37 cellular contexts compared by ENCODE assay signal in genomic region chr22:33443688-33444087, GRCh38.
"Had no signal": no experiment of that assay in that cellular context is flagged by ENCODE, and none has a peak within 500 bp of the region (broad histone marks: within the 10 kb centered on the region; RNA-seq: fewer than 3 reads in every experiment).

No MANE protein-coding gene starts in this region.

- H3K27me3 Mint-ChIP-seq: activated B cell treated with CpG ODN at 0.5 μM for 24 hours; activated CD4-positive, alpha-beta memory T cell treated with anti-CD3 and anti-CD28 coated beads for 36 hours; activated CD4-positive, alpha-beta T cell treated with anti-CD3 and anti-CD28 coated beads, Interleukin-2, amount 10 ng/mL, durations not matched to agents 24 days and 14 days; activated T-helper 17 cell treated with anti-CD3 and anti-CD28 coated beads, Interleukin-2, amount 50 U/mL, for 72 hours; central memory CD8-positive, alpha-beta T cell had no signal

- H3K9me3 ChIP-seq: adrenal gland, body of pancreas, breast epithelium had no signal

- H3K27ac ChIP-seq: adrenal gland, body of pancreas, brain microvascular endothelial cell, breast epithelium, VCaP had no signal

- H3K4me1 Mint-ChIP-seq: activated CD4-positive, alpha-beta T cell treated with anti-CD3 and anti-CD28 coated beads, Interleukin-2, amount 10 ng/mL, durations not matched to agents 24 days and 14 days; activated naive CD8-positive, alpha-beta T cell treated with anti-CD3 and anti-CD28 coated beads for 36 hours; central memory CD8-positive, alpha-beta T cell had no signal

- H3K36me3 Mint-ChIP-seq: activated CD4-positive, alpha-beta memory T cell treated with anti-CD3 and anti-CD28 coated beads for 36 hours; activated naive CD4-positive, alpha-beta T cell treated with anti-CD3 and anti-CD28 coated beads, Interleukin-2, amount 50 U/mL, for 72 hours had no signal

- H3K36me3 ChIP-seq: adrenal gland, brain microvascular endothelial cell, breast epithelium had no signal

- DNase-seq: activated B cell treated with CpG ODN at 0.5 μM for 24 hours; activated CD4-positive, alpha-beta memory T cell treated with anti-CD3 and anti-CD28 coated beads for 36 hours; activated CD4-positive, alpha-beta T cell treated with anti-CD3 and anti-CD28 coated beads for 4 hours; activated CD4-positive, alpha-beta T cell treated with anti-CD3 and anti-CD28 coated beads, Interleukin-2, amount 10 ng/mL, durations not matched to agents 24 days and 14 days; activated CD4-positive, alpha-beta T cell treated with anti-CD3 and anti-CD28 coated beads, Interleukin-2, amount 50 U/mL, for 1 hour; activated CD4-positive, alpha-beta T cell treated with anti-CD3 and anti-CD28 coated beads, Interleukin-2, amount 50 U/mL, for 4 hours; activated CD4-positive, CD25-positive, alpha-beta regulatory T cell treated with anti-CD3 and anti-CD28 coated beads, Interleukin-2, amount 50 U/mL, for 72 hours; activated CD8-positive, alpha-beta memory T cell treated with anti-CD3 and anti-CD28 coated beads, Interleukin-2, amount 50 U/mL, for 4 hours; activated CD8-positive, alpha-beta T cell treated with anti-CD3 and anti-CD28 coated beads for 36 hours; activated effector memory CD4-positive, alpha-beta T cell treated with anti-CD3 and anti-CD28 coated beads, Interleukin-2, amount 50 U/mL, for 16 hours; activated gamma-delta T cell treated with Interleukin-2 at 50 U/mL for 16 hours; activated naive CD4-positive, alpha-beta T cell; activated naive CD4-positive, alpha-beta T cell treated with anti-CD3 and anti-CD28 coated beads for 36 hours; activated naive CD4-positive, alpha-beta T cell treated with anti-CD3 and anti-CD28 coated beads, Interleukin-2, amount 50 U/mL, for 16 hours; activated naive CD8-positive, alpha-beta T cell treated with anti-CD3 and anti-CD28 coated beads for 36 hours; activated T-cell treated with anti-CD3 and anti-CD28 coated beads for 4 hours; activated T-cell treated with anti-CD3 and anti-CD28 coated beads, Interleukin-2, amount 50 U/mL, for 1 hour; activated T-cell treated with anti-CD3 and anti-CD28 coated beads, Interleukin-2, amount 50 U/mL, for 4 hours; activated T-cell treated with anti-CD3 and anti-CD28 coated beads, Interleukin-2, amount 50 U/mL, for 72 hours; adrenal gland; amniotic stem cell; aorta; body of pancreas; brain microvascular endothelial cell; caudate nucleus; SW 1271; T-helper 1 cell; T-helper 2 cell; T-helper 9 cell had no signal

- ATAC-seq: activated CD8-positive, alpha-beta T cell treated with anti-CD3 and anti-CD28 coated beads for 36 hours; activated naive CD4-positive, alpha-beta T cell treated with anti-CD3 and anti-CD28 coated beads, Interleukin-2, amount 50 U/mL, for 72 hours; activated T-cell treated with anti-CD3 and anti-CD28 coated beads, Interleukin-2, amount 50 U/mL, for 4 hours; activated T-cell treated with anti-CD3 and anti-CD28 coated beads, Interleukin-2, amount 50 U/mL, for 72 hours; activated T-helper 17 cell treated with anti-CD3 and anti-CD28 coated beads, Interleukin-2, amount 50 U/mL, for 72 hours; body of pancreas had no signal

- H3K4me1 ChIP-seq: adrenal gland, body of pancreas, breast epithelium had no signal

- H3K27ac Mint-ChIP-seq: activated B cell treated with CpG ODN at 0.5 μM for 24 hours; activated CD4-positive, alpha-beta memory T cell treated with anti-CD3 and anti-CD28 coated beads for 36 hours; activated CD4-positive, alpha-beta T cell treated with anti-CD3 and anti-CD28 coated beads, Interleukin-2, amount 10 ng/mL, durations not matched to agents 24 days and 14 days; activated CD8-positive, alpha-beta T cell treated with anti-CD3 and anti-CD28 coated beads for 36 hours; activated naive CD4-positive, alpha-beta T cell treated with anti-CD3 and anti-CD28 coated beads for 36 hours; activated naive CD4-positive, alpha-beta T cell treated with anti-CD3 and anti-CD28 coated beads, Interleukin-2, amount 50 U/mL, for 72 hours; activated naive CD8-positive, alpha-beta T cell treated with anti-CD3 and anti-CD28 coated beads for 36 hours; activated T-cell treated with anti-CD3 and anti-CD28 coated beads, Interleukin-2, amount 50 U/mL, for 72 hours; activated T-helper 1 cell treated with anti-CD3 and anti-CD28 coated beads, Interleukin-12 subunit alpha, Interleukin-12 subunit beta, Interleukin-2, Interleukin-4 antibody, amounts not matched to agents 30 ng/mL and 10 ng/mL and 1 ng/mL, durations not matched to agents 14 hours and 24 hours and 36 hours; activated T-helper 17 cell treated with anti-CD3 and anti-CD28 coated beads, Interleukin-2, amount 50 U/mL, for 72 hours; T-helper 1 cell treated with Interleukin-12 subunit alpha and Interleukin-12 subunit beta and Interleukin-4 antibody, amounts not matched to agents 30 μg/mL and 1 μg/mL, for 36 hours; T-helper 2 cell treated with Interferon-gamma antibody and Interleukin-4, amounts not matched to agents 5 μg/mL and 100 μg/mL, for 36 hours had no signal

- H3K27me3 ChIP-seq: adrenal gland, body of pancreas, brain microvascular endothelial cell, breast epithelium had no signal

- H3K4me3 ChIP-seq: adrenal gland, body of pancreas, breast epithelium had no signal

- H3K4me3 Mint-ChIP-seq: activated B cell treated with CpG ODN at 0.5 μM for 24 hours; activated CD4-positive, alpha-beta memory T cell treated with anti-CD3 and anti-CD28 coated beads for 36 hours; activated CD4-positive, alpha-beta T cell treated with anti-CD3 and anti-CD28 coated beads, Interleukin-2, amount 10 ng/mL, durations not matched to agents 24 days and 14 days; activated CD8-positive, alpha-beta T cell treated with anti-CD3 and anti-CD28 coated beads for 36 hours; activated naive CD4-positive, alpha-beta T cell treated with anti-CD3 and anti-CD28 coated beads for 36 hours; activated naive CD8-positive, alpha-beta T cell treated with anti-CD3 and anti-CD28 coated beads for 36 hours; activated T-cell treated with anti-CD3 and anti-CD28 coated beads, Interleukin-2, amount 50 U/mL, for 4 hours; activated T-cell treated with anti-CD3 and anti-CD28 coated beads, Interleukin-2, amount 50 U/mL, for 72 hours; activated T-helper 1 cell treated with anti-CD3 and anti-CD28 coated beads, Interleukin-12 subunit alpha, Interleukin-12 subunit beta, Interleukin-2, Interleukin-4 antibody, amounts not matched to agents 30 ng/mL and 10 ng/mL and 1 ng/mL, durations not matched to agents 14 hours and 24 hours and 36 hours; activated T-helper 17 cell treated with anti-CD3 and anti-CD28 coated beads, Interleukin-2, amount 50 U/mL, for 72 hours; central memory CD8-positive, alpha-beta T cell; T-helper 1 cell treated with Interleukin-12 subunit alpha and Interleukin-12 subunit beta and Interleukin-4 antibody, amounts not matched to agents 30 μg/mL and 1 μg/mL, for 36 hours; T-helper 2 cell treated with Interferon-gamma antibody and Interleukin-4, amounts not matched to agents 5 μg/mL and 100 μg/mL, for 36 hours had no signal

- H3K9me3 Mint-ChIP-seq: activated B cell treated with CpG ODN at 0.5 μM for 24 hours; activated CD4-positive, alpha-beta T cell treated with anti-CD3 and anti-CD28 coated beads, Interleukin-2, amount 10 ng/mL, durations not matched to agents 24 days and 14 days; activated CD8-positive, alpha-beta T cell treated with anti-CD3 and anti-CD28 coated beads for 36 hours; activated naive CD4-positive, alpha-beta T cell treated with anti-CD3 and anti-CD28 coated beads for 36 hours; activated naive CD8-positive, alpha-beta T cell treated with anti-CD3 and anti-CD28 coated beads for 36 hours; activated T-cell treated with anti-CD3 and anti-CD28 coated beads, Interleukin-2, amount 50 U/mL, for 4 hours had no signal
